In genomic region chr5:141845371-141845821, GRCh38 we compare ENCODE assay signal across 1 cellular context.
TF ChIP-seq lines count a peak whose summit lies in the region.

No MANE protein-coding gene starts in this region.

TF ChIP-seq in HepG2, 621 proteins besides CTCF, POLR2A, EP300 and RAD21 (continued from another document):
- TF ChIP-seq, protein P1, sequence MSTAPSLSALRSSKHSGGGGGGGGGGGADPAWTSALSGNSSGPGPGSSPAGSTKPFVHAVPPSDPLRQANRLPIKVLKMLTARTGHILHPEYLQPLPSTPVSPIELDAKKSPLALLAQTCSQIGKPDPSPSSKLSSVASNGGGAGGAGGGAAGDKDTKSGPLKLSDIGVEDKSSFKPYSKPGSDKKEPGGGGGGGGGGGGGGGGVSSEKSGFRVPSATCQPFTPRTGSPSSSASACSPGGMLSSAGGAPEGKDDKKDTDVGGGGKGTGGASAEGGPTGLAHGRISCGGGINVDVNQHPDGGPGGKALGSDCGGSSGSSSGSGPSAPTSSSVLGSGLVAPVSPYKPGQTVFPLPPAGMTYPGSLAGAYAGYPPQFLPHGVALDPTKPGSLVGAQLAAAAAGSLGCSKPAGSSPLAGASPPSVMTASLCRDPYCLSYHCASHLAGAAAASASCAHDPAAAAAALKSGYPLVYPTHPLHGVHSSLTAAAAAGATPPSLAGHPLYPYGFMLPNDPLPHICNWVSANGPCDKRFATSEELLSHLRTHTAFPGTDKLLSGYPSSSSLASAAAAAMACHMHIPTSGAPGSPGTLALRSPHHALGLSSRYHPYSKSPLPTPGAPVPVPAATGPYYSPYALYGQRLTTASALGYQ (CRISPR knock-in tag; IDR thresholded peaks at IDR 0.05): no peak
- TF ChIP-seq, protein P2, sequence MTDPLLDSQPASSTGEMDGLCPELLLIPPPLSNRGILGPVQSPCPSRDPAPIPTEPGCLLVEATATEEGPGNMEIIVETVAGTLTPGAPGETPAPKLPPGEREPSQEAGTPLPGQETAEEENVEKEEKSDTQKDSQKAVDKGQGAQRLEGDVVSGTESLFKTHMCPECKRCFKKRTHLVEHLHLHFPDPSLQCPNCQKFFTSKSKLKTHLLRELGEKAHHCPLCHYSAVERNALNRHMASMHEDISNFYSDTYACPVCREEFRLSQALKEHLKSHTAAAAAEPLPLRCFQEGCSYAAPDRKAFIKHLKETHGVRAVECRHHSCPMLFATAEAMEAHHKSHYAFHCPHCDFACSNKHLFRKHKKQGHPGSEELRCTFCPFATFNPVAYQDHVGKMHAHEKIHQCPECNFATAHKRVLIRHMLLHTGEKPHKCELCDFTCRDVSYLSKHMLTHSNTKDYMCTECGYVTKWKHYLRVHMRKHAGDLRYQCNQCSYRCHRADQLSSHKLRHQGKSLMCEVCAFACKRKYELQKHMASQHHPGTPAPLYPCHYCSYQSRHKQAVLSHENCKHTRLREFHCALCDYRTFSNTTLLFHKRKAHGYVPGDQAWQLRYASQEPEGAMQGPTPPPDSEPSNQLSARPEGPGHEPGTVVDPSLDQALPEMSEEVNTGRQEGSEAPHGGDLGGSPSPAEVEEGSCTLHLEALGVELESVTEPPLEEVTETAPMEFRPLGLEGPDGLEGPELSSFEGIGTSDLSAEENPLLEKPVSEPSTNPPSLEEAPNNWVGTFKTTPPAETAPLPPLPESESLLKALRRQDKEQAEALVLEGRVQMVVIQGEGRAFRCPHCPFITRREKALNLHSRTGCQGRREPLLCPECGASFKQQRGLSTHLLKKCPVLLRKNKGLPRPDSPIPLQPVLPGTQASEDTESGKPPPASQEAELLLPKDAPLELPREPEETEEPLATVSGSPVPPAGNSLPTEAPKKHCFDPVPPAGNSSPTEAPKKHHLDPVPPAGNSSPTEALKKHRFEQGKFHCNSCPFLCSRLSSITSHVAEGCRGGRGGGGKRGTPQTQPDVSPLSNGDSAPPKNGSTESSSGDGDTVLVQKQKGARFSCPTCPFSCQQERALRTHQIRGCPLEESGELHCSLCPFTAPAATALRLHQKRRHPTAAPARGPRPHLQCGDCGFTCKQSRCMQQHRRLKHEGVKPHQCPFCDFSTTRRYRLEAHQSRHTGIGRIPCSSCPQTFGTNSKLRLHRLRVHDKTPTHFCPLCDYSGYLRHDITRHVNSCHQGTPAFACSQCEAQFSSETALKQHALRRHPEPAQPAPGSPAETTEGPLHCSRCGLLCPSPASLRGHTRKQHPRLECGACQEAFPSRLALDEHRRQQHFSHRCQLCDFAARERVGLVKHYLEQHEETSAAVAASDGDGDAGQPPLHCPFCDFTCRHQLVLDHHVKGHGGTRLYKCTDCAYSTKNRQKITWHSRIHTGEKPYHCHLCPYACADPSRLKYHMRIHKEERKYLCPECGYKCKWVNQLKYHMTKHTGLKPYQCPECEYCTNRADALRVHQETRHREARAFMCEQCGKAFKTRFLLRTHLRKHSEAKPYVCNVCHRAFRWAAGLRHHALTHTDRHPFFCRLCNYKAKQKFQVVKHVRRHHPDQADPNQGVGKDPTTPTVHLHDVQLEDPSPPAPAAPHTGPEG (CRISPR knock-in tag; IDR thresholded peaks at IDR 0.05): no peak
- TF ChIP-seq GABPA (IDR thresholded peaks at IDR 0.05; ENCODE audit: low read depth, low read length) (no peak), GABPA (CRISPR knock-in tag; IDR thresholded peaks at IDR 0.05; ENCODE audit: low read depth) (no peak), ZNF83 (CRISPR knock-in tag; IDR thresholded peaks at IDR 0.05; ENCODE audit: borderline replicate concordance) (no peak), ZNF776 (CRISPR knock-in tag; IDR thresholded peaks at IDR 0.05) (no peak), RFXANK (CRISPR knock-in tag; IDR thresholded peaks at IDR 0.05) (no peak), SCMH1 (CRISPR knock-in tag; IDR thresholded peaks at IDR 0.05; ENCODE audit: borderline replicate concordance) (no peak), STAT5B (CRISPR knock-in tag; IDR thresholded peaks at IDR 0.05) (no peak), GZF1 (CRISPR knock-in tag; IDR thresholded peaks at IDR 0.05) (no peak), ISX (CRISPR knock-in tag; conservative IDR thresholded peaks at IDR 0.05) (no peak), NCOA1 (CRISPR knock-in tag; IDR thresholded peaks at IDR 0.05) (no peak), MTA3 (CRISPR knock-in tag; IDR thresholded peaks at IDR 0.05) (no peak)
- TF ChIP-seq, protein P3, sequence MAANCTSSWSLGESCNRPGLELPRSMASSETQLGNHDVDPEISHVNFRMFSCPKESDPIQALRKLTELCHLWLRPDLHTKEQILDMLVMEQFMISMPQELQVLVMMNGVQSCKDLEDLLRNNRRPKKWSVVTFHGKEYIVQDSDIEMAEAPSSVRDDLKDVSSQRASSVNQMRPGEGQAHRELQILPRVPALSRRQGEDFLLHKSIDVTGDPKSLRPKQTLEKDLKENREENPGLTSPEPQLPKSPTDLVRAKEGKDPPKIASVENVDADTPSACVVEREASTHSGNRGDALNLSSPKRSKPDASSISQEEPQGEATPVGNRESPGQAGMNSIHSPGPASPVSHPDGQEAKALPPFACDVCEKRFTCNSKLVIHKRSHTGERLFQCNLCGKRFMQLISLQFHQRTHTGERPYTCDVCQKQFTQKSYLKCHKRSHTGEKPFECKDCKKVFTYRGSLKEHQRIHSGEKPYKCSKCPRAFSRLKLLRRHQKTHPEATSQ (CRISPR knock-in tag; IDR thresholded peaks at IDR 0.05; ENCODE audit: borderline replicate concordance): no peak
- TF ChIP-seq, protein P4, sequence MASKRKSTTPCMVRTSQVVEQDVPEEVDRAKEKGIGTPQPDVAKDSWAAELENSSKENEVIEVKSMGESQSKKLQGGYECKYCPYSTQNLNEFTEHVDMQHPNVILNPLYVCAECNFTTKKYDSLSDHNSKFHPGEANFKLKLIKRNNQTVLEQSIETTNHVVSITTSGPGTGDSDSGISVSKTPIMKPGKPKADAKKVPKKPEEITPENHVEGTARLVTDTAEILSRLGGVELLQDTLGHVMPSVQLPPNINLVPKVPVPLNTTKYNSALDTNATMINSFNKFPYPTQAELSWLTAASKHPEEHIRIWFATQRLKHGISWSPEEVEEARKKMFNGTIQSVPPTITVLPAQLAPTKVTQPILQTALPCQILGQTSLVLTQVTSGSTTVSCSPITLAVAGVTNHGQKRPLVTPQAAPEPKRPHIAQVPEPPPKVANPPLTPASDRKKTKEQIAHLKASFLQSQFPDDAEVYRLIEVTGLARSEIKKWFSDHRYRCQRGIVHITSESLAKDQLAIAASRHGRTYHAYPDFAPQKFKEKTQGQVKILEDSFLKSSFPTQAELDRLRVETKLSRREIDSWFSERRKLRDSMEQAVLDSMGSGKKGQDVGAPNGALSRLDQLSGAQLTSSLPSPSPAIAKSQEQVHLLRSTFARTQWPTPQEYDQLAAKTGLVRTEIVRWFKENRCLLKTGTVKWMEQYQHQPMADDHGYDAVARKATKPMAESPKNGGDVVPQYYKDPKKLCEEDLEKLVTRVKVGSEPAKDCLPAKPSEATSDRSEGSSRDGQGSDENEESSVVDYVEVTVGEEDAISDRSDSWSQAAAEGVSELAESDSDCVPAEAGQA (IDR thresholded peaks at IDR 0.05; ENCODE audit: low read depth): no peak
- TF ChIP-seq, protein P4 (CRISPR knock-in tag; IDR thresholded peaks at IDR 0.05; ENCODE audit: borderline replicate concordance): no peak
- TF ChIP-seq, protein P5, sequence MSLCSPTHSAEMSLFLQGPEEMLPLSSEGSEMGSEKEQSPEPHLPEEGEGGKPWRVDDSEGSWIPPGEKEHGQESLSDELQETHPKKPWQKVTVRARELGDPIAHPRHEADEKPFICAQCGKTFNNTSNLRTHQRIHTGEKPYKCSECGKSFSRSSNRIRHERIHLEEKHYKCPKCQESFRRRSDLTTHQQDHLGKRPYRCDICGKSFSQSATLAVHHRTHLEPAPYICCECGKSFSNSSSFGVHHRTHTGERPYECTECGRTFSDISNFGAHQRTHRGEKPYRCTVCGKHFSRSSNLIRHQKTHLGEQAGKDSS (CRISPR knock-in tag; IDR thresholded peaks at IDR 0.05; ENCODE audit: borderline replicate concordance, low read depth): no peak
